In genomic region chr10:16915308-16915707, GRCh38 we compare ENCODE assay signal across 23 cellular contexts.
DNase-seq lines count a peak whose midpoint lies in the region; ATAC-seq and TF ChIP-seq lines count a peak whose summit lies in the region.
"Had no signal": no experiment of that assay in that cellular context is flagged by ENCODE, and none has a peak within 500 bp of the region (broad histone marks: within the 10 kb centered on the region; RNA-seq: fewer than 3 reads in every experiment).

No MANE protein-coding gene starts in this region.

- no peaks in the 10 kb centered on the region for H3K4me1 ChIP-seq in mammary epithelial cell (ENCODE audit: insufficient read depth, low read length)
- H3K4me1 ChIP-seq: colonic mucosa, psoas muscle, upper lobe of right lung had no signal

- intact Hi-C loops in mammary epithelial cell (cut with micrococcal nuclease), result no loop called here
- intact Hi-C loops in MCF 10A (cut with micrococcal nuclease), result no loop called here

- no peaks in the 10 kb centered on the region for H3K79me2 ChIP-seq in mammary epithelial cell (ENCODE audit: insufficient read depth, low read length)

- no peak overlapping the region for H3K4me3 ChIP-seq in mammary epithelial cell (replicated peaks in 1 of 3; ENCODE audit: insufficient read depth in 1 of 3, low read depth in 2 of 3, low read length in 3 of 3)
- H3K4me3 ChIP-seq: colonic mucosa, lung, psoas muscle, upper lobe of right lung had no signal

- H3K9ac ChIP-seq in mammary epithelial cell (ENCODE audit: insufficient read depth, low read length), result no peak overlapping the region

- CTCF ChIA-PET in mammary epithelial cell (lab: Charles Lee; ENCODE audit: low non-redundant PET) (no interaction called here), MCF 10A (lab: Yijun Ruan, JAX) (no interaction called here)

- no peaks in the 10 kb centered on the region for H3K36me3 ChIP-seq in mammary epithelial cell (ENCODE audit: insufficient read depth, low read length)
- H3K36me3 ChIP-seq: colonic mucosa, upper lobe of right lung had no signal

- H3K27ac Mint-ChIP-seq in MCF 10A (ENCODE audit: low read depth, unreplicated experiment), result no peak overlapping the region
- peak overlapping the region; percentile 24 to 41 for H3K27ac Mint-ChIP-seq in effector memory CD8-positive, alpha-beta T cell

- POLR2A ChIA-PET in MCF 10A (lab: Yijun Ruan, JAX), result no interaction called here

- DNase-seq in mammary epithelial cell, result no peak
- no peak for DNase-seq in MCF 10A (ENCODE audit: unreplicated experiment)
- peak; percentile 20 for DNase-seq in NAMALWA (ENCODE audit: low spot score)
- DNase-seq in effector memory CD8-positive, alpha-beta T cell, result no peak
- DNase-seq in cortex of kidney (lab: John Stamatoyannopoulos, UW), result no peak
- no peak for DNase-seq in NCI-H1092 treated with DMSO at 0.1 percent for 48 hours (lab: John Stamatoyannopoulos, UW)
- no peak for DNase-seq in Kasumi-1 (lab: John Stamatoyannopoulos, UW)
- DNase-seq in LoVo (ENCODE audit: low spot score), result no peak
- DNase-seq: ACHN; activated gamma-delta T cell; amygdala; CD8-positive, alpha-beta memory T cell; colonic mucosa; erythroblast; GOT3; NCI-H1105; NCI-H2171; psoas muscle; stimulated activated naive CD4-positive, alpha-beta T cell; upper lobe of right lung had no signal

- TF ChIP-seq CTCF in mammary epithelial cell (conservative IDR thresholded peaks at IDR 0.05 in 1 of 2, IDR thresholded peaks at IDR 0.05 in 1 of 2; ENCODE audit: extremely low read depth in 1 of 2, insufficient read depth in 1 of 2, low read depth in 1 of 2, low read length in 2 of 2), result no peak
- TF ChIP-seq CTCF in MCF 10A (IDR thresholded peaks at IDR 0.05; ENCODE audit: unreplicated experiment), result no peak

- peak overlapping the region; percentile 7 for H2AFZ ChIP-seq in mammary epithelial cell (ENCODE audit: low read depth, low read length)

- no peak overlapping the region for H3K27ac ChIP-seq in mammary epithelial cell (ENCODE audit: insufficient read depth, low read depth, low read length)
- H3K27ac ChIP-seq: colonic mucosa, psoas muscle, upper lobe of right lung had no signal

- H3K36me3 Mint-ChIP-seq in MCF 10A (ENCODE audit: insufficient read depth, unreplicated experiment), result no peaks in the 10 kb centered on the region
- peaks cover 2% of the 10 kb centered on the region for H3K36me3 Mint-ChIP-seq in effector memory CD8-positive, alpha-beta T cell (ENCODE audit: insufficient read depth)
- H3K36me3 Mint-ChIP-seq: natural killer cell treated with Interleukin-12 subunit alpha and Interleukin-12 subunit beta and Interleukin-15 and Interleukin-18, amount 100 ng/mL, for 72 hours had no signal

- no peak overlapping the region for H3K4me3 Mint-ChIP-seq in MCF 10A (ENCODE audit: unreplicated experiment)
- H3K4me3 Mint-ChIP-seq in effector memory CD8-positive, alpha-beta T cell, result no peak overlapping the region
- H3K4me3 Mint-ChIP-seq: CD8-positive, alpha-beta memory T cell; natural killer cell treated with Interleukin-12 subunit alpha and Interleukin-12 subunit beta and Interleukin-15 and Interleukin-18, amount 100 ng/mL, for 72 hours had no signal

- in situ Hi-C loops in mammary epithelial cell (cut with MboI; ENCODE audit: low sequenced_read_pairs in 2 of 2), result no loop called here

- no peaks in the 10 kb centered on the region for H3K9me3 Mint-ChIP-seq in MCF 10A (ENCODE audit: unreplicated experiment)
- no peaks in the 10 kb centered on the region for H3K9me3 Mint-ChIP-seq in effector memory CD8-positive, alpha-beta T cell
- H3K9me3 Mint-ChIP-seq: CD8-positive, alpha-beta memory T cell; natural killer cell treated with Interleukin-12 subunit alpha and Interleukin-12 subunit beta and Interleukin-15 and Interleukin-18, amount 100 ng/mL, for 72 hours had no signal

- H3K27me3 Mint-ChIP-seq in MCF 10A (ENCODE audit: insufficient read depth, unreplicated experiment), result no peaks in the 10 kb centered on the region
- H3K27me3 Mint-ChIP-seq in effector memory CD8-positive, alpha-beta T cell, result no peaks in the 10 kb centered on the region
- H3K27me3 Mint-ChIP-seq: CD8-positive, alpha-beta memory T cell; natural killer cell treated with Interleukin-12 subunit alpha and Interleukin-12 subunit beta and Interleukin-15 and Interleukin-18, amount 100 ng/mL, for 72 hours had no signal

- H3K27me3 ChIP-seq in mammary epithelial cell (ENCODE audit: insufficient read depth, low read length), result no peaks in the 10 kb centered on the region
- H3K27me3 ChIP-seq: colonic mucosa, upper lobe of right lung had no signal

- dilution Hi-C loops in mammary epithelial cell (cut with HindIII; ENCODE audit: low sequenced_read_pairs), result no loop called here

- no peaks in the 10 kb centered on the region for H3K9me3 ChIP-seq in mammary epithelial cell (replicated peaks; ENCODE audit: insufficient read depth, low read length)
- H3K9me3 ChIP-seq: colonic mucosa, psoas muscle, upper lobe of right lung had no signal

- H4K20me1 ChIP-seq in mammary epithelial cell (ENCODE audit: insufficient read depth, low read length), result no peaks in the 10 kb centered on the region

- H3K4me2 ChIP-seq in mammary epithelial cell (ENCODE audit: insufficient read depth, low read depth, low read length), result no peak overlapping the region

- BruUV-seq in mammary epithelial cell (replicated peaks; lab: Mats Ljungman, UMichigan) (no TSS peak), MCF 10A (replicated peaks; lab: Mats Ljungman, UMichigan) (no TSS peak)

- 70% methylated on average over 2 of the region's 2 CpGs for whole genome bisulfite sequencing in mammary epithelial cell (ENCODE audit: low coverage, missing lambda C conversion rate)

- H3K4me1 Mint-ChIP-seq in MCF 10A (ENCODE audit: insufficient read depth, unreplicated experiment), result no peaks in the 10 kb centered on the region
- H3K4me1 Mint-ChIP-seq in effector memory CD8-positive, alpha-beta T cell (ENCODE audit: low read depth in 2 of 2), result peaks cover 0 to 3% of the 10 kb centered on the region in 2 donors
- H3K4me1 Mint-ChIP-seq: CD8-positive, alpha-beta memory T cell had no signal

- ATAC-seq in effector memory CD8-positive, alpha-beta T cell (replicated peaks), result peak; percentile 26
- ATAC-seq: natural killer cell treated with Interleukin-12 subunit alpha and Interleukin-12 subunit beta and Interleukin-15 and Interleukin-18, amount 100 ng/mL, for 72 hours; psoas muscle; Right ventricle myocardium inferior; upper lobe of right lung had no signal
